ENCODE assay signal across 8 cellular contexts in the genomic region with DNA sequence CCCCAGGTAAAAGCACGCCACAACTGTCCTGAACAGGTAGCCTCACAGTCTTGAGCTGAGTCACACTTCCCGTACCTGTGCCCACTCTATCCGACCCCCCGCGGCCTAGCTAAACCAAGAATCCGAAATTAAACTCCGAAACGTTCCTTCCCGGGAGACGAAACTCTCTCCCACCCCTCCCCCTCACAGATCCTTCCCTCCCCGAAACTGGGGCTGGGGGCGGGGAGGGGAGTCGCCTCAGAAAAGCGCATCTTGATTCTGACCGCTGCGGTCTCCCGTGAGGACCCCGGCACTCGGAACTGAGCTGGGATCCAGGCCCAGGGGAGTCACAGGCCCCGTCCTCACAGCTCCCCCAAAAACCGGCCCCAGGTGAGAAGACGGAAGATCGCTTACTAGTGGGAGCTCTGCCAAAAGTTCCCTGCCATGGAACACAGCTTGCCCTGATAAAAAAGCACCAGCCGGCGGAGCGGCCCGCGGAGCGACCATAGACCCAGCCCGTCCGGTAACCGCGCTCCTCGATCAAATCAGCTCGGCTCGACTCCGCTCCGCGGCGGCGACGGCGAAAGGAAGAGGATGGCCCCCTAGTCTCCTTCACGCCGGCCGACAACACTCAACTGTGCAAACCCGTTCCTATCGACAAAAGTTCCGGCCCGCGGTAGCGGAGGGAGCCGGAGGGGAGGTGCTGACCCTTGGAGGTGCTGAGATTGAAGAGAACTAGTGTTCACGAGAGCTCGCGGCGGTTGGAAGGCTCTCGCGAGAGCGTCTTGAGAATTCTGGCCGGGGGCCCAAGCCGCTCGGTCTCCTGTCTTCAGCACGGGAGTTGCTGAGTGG. TPM values are rescaled to one million over a fixed set of nuclear protein-coding genes. Genes with fewer than 3 reads are reported as not detected.
A peak's percentile ranks its signal among the peaks of the same experiment; 100 is the strongest.
DNase-seq lines count a peak whose midpoint lies in the region; ATAC-seq and TF ChIP-seq lines count a peak whose summit lies in the region.

A gene with protein sequence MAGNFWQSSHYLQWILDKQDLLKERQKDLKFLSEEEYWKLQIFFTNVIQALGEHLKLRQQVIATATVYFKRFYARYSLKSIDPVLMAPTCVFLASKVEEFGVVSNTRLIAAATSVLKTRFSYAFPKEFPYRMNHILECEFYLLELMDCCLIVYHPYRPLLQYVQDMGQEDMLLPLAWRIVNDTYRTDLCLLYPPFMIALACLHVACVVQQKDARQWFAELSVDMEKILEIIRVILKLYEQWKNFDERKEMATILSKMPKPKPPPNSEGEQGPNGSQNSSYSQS (minus strand): TSS at position 558 of the 831 bp plus-strand sequence. CDS start 133 bp downstream, at position 425.

- whole genome bisulfite sequencing in lower leg skin, 2 donors, result 0 to 1% methylated on average over 50 to 59 of the region's 64 CpGs

- ATAC-seq in GM19372 (IDR thresholded peaks at IDR 0.05; ENCODE audit: low read depth, unreplicated experiment) (peak; percentile 97), HG03558 (IDR thresholded peaks at IDR 0.05; ENCODE audit: extremely low read depth, unreplicated experiment) (peak; percentile 100)

- CTCF ChIA-PET in activated CD4-positive, alpha-beta memory T cell treated with anti-CD3 and anti-CD28 coated beads, Interleukin-2, amount 10 ng/mL, durations not matched to agents 7 days and 5 days (lab: Charles Lee), result interaction anchor here (0.7 to 2.1 kb wide), 8 partner anchors 17 to 238 kb away, joined by 3 to 15 read pairs (median 4); a partner anchor contains a TSS

- DNase-seq in NCI-H774 (lab: John Stamatoyannopoulos, UW), result peak; percentile 99
- peak; percentile 90 for DNase-seq in activated CD4-positive, alpha-beta memory T cell treated with anti-CD3 and anti-CD28 coated beads, Interleukin-2, amount 10 ng/mL, durations not matched to agents 7 days and 5 days
- peak; percentile 96 for DNase-seq in ecto neural progenitor cell (ENCODE audit: low spot score)
- DNase-seq in lower leg skin (ENCODE audit: low spot score in 2 of 2), result peak; percentile 93 to 99
- peak; percentile 85 to 88 for DNase-seq in stimulated activated CD4-positive, alpha-beta T cell treated with anti-CD3 and anti-CD28 coated beads, Interleukin-4, amount 100 ng/mL, for 48 hours (ENCODE audit: low read depth in 2 of 2)

- peaks cover 27% of the 10 kb centered on the region for H3K4me1 Mint-ChIP-seq in activated CD4-positive, alpha-beta memory T cell treated with anti-CD3 and anti-CD28 coated beads, Interleukin-2, amount 10 ng/mL, durations not matched to agents 7 days and 5 days

- peak within 1 kb of the TSS; percentile 93 for H3K4me3 ChIP-seq in lower leg skin (ENCODE audit: low read depth, poor library complexity, severe bottlenecking)

- peak within 1 kb of the TSS; percentile 89 for H3K27ac Mint-ChIP-seq in activated CD4-positive, alpha-beta memory T cell treated with anti-CD3 and anti-CD28 coated beads, Interleukin-2, amount 10 ng/mL, durations not matched to agents 7 days and 5 days

- H3K36me3 Mint-ChIP-seq in activated CD4-positive, alpha-beta memory T cell treated with anti-CD3 and anti-CD28 coated beads, Interleukin-2, amount 10 ng/mL, durations not matched to agents 7 days and 5 days (ENCODE audit: low read depth), result peaks cover 10% of the 10 kb centered on the region

- H3K27ac ChIP-seq in C4-2B, result peak within 1 kb of the TSS; percentile 91

- POLR2A ChIA-PET in activated CD4-positive, alpha-beta memory T cell treated with anti-CD3 and anti-CD28 coated beads, Interleukin-2, amount 10 ng/mL, durations not matched to agents 7 days and 5 days (lab: Charles Lee), result interaction anchor here (0.6 to 2.0 kb wide), 22 partner anchors 9 to 621 kb away, joined by 3 to 26 read pairs (median 3); a partner anchor contains a TSS

- TF ChIP-seq POLR2A in lower leg skin (IDR thresholded peaks at IDR 0.05), result no peak

- H3K27me3 Mint-ChIP-seq in activated CD4-positive, alpha-beta memory T cell treated with anti-CD3 and anti-CD28 coated beads, Interleukin-2, amount 10 ng/mL, durations not matched to agents 7 days and 5 days, result no peaks in the 10 kb centered on the region

- peak within 1 kb of the TSS; percentile 98 for H3K4me3 Mint-ChIP-seq in activated CD4-positive, alpha-beta memory T cell treated with anti-CD3 and anti-CD28 coated beads, Interleukin-2, amount 10 ng/mL, durations not matched to agents 7 days and 5 days

- H3K9me3 Mint-ChIP-seq in activated CD4-positive, alpha-beta memory T cell treated with anti-CD3 and anti-CD28 coated beads, Interleukin-2, amount 10 ng/mL, durations not matched to agents 7 days and 5 days, result no peaks in the 10 kb centered on the region

- TF ChIP-seq CTCF in C4-2B (conservative IDR thresholded peaks at IDR 0.05) (no peak), lower leg skin (IDR thresholded peaks at IDR 0.05) (no peak)

- intact Hi-C loops in lower leg skin (cut with DNase I; ENCODE audit: low total_unique reads), result no loop called here

RNA-seq across cellular contexts. Expression of the gene that starts here (rescaled TPM):
- 10 to 100 TPM; 41.5 to 45.4 TPM for total RNA-seq in activated CD4-positive, alpha-beta memory T cell treated with anti-CD3 and anti-CD28 coated beads, Interleukin-2, amount 10 ng/mL, durations not matched to agents 7 days and 5 days
- total RNA-seq in lower leg skin, result 10 to 100 TPM; 25.3 to 62.9 (median 46.7) TPM

Comparison
In these comparisons a context has a peak if more than half of its experiments do, and no peak if none do; other contexts are left out.
1. Peak in every context shown above with its lines: DNase-seq, ATAC-seq, H3K4me3 ChIP-seq and H3K27ac ChIP-seq.